ENCODE assay signal across 27 cellular contexts in the genomic region with DNA sequence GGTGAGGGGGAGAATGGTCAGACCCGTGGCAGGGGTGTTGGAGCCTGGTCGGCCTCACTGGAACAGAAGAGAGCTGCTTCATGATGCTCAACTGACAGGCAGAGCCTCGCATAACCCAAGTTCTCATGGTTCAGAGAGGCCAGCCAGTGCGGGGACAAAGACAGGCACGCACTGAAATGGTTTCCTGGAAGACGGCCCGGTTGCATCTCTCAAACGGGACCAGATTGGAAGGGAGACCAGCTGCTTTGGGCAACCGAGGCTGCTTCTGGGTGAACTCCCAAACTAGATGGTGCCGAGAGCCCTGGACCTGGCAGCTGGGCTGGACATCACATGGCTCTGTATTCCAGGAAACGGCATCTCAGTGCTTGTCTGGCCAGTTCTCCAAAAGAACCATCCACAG.
"Had no signal": no experiment of that assay in that cellular context is flagged by ENCODE, and none has a peak within 500 bp of the region (broad histone marks: within the 10 kb centered on the region; RNA-seq: fewer than 3 reads in every experiment).

No MANE protein-coding gene starts in this region.

- H3K36me3 Mint-ChIP-seq: activated naive CD8-positive, alpha-beta T cell; immature natural killer cell; mesothelial cell of epicardium; stimulated activated memory B cell treated with anti-CD40 and anti-IgM and Interleukin-4, amounts not matched to agents 10 μg/mL and 1 μg/mL and 100 μg/mL, for 72 hours had no signal

- H3K9me3 Mint-ChIP-seq: activated CD4-positive, alpha-beta memory T cell treated with anti-CD3 and anti-CD28 coated beads, Interleukin-2, amount 10 ng/mL, durations not matched to agents 7 days and 5 days; activated CD4-positive, alpha-beta T cell treated with anti-CD3 and anti-CD28 coated beads, Interleukin-2, amount 10 ng/mL, durations not matched to agents 24 days and 14 days; activated T-cell treated with anti-CD3 and anti-CD28 coated beads, Interleukin-2, amount 50 U/mL, for 4 hours; activated T-helper 17 cell treated with anti-CD3 and anti-CD28 coated beads, Interleukin-2, amount 50 U/mL, for 72 hours; immature natural killer cell; mesothelial cell of epicardium; nephron; stimulated activated memory B cell treated with anti-CD40 and anti-IgM and Interleukin-4, amounts not matched to agents 10 μg/mL and 1 μg/mL and 100 μg/mL, for 72 hours; stimulated activated naive CD8-positive, alpha-beta T cell treated with anti-CD3 and anti-CD28 coated beads, Interleukin-15, amount 100 ng/mL, for 72 hours had no signal

- H3K4me3 ChIP-seq: adrenal gland, heart left ventricle, upper lobe of left lung, vagina had no signal

- H3K4me1 ChIP-seq: adrenal gland, heart left ventricle, upper lobe of left lung, vagina had no signal

- H3K27me3 Mint-ChIP-seq: brain had no signal

- H3K36me3 ChIP-seq: adrenal gland, heart left ventricle, neutrophil, upper lobe of left lung, vagina had no signal

- ATAC-seq: activated T-cell treated with anti-CD3 and anti-CD28 coated beads, Interleukin-2, amount 50 U/mL, for 4 hours; activated T-helper 17 cell treated with anti-CD3 and anti-CD28 coated beads, Interleukin-2, amount 50 U/mL, for 72 hours; heart left ventricle; left colon; sciatic nerve; stimulated activated memory B cell treated with anti-CD40 and anti-IgM and Interleukin-4, amounts not matched to agents 10 μg/mL and 1 μg/mL and 100 μg/mL, for 72 hours; stimulated activated naive CD8-positive, alpha-beta T cell treated with anti-CD3 and anti-CD28 coated beads, Interleukin-15, amount 100 ng/mL, for 72 hours had no signal

- H3K4me1 Mint-ChIP-seq: activated CD4-positive, alpha-beta memory T cell treated with anti-CD3 and anti-CD28 coated beads, Interleukin-2, amount 10 ng/mL, durations not matched to agents 7 days and 5 days; activated CD4-positive, alpha-beta T cell treated with anti-CD3 and anti-CD28 coated beads, Interleukin-2, amount 10 ng/mL, durations not matched to agents 24 days and 14 days; activated T-helper 17 cell treated with anti-CD3 and anti-CD28 coated beads, Interleukin-2, amount 50 U/mL, for 72 hours; brain; immature natural killer cell; mesothelial cell of epicardium; stimulated activated memory B cell treated with anti-CD40 and anti-IgM and Interleukin-4, amounts not matched to agents 10 μg/mL and 1 μg/mL and 100 μg/mL, for 72 hours; stimulated activated naive CD8-positive, alpha-beta T cell treated with anti-CD3 and anti-CD28 coated beads, Interleukin-15, amount 100 ng/mL, for 72 hours had no signal

- DNase-seq: activated CD4-positive, alpha-beta memory T cell treated with anti-CD3 and anti-CD28 coated beads, Interleukin-2, amount 10 ng/mL, durations not matched to agents 7 days and 5 days; activated CD4-positive, alpha-beta T cell treated with anti-CD3 and anti-CD28 coated beads, Interleukin-2, amount 10 ng/mL, durations not matched to agents 24 days and 14 days; activated CD8-positive, alpha-beta memory T cell treated with anti-CD3 and anti-CD28 coated beads, Interleukin-2, amount 50 U/mL, for 48 hours; activated T-cell treated with anti-CD3 and anti-CD28 coated beads, Interleukin-2, amount 50 U/mL, for 4 hours; adrenal gland; cortex of kidney; heart left ventricle; immature natural killer cell; kidney; left colon; mammary epithelial cell; retina; small intestine; stimulated activated CD4-positive, alpha-beta T cell treated with anti-CD3 and anti-CD28 coated beads, Interleukin-4, amount 100 ng/mL, for 24 hours; stimulated activated naive CD8-positive, alpha-beta T cell treated with anti-CD3 and anti-CD28 coated beads, Interleukin-15, amount 100 ng/mL, for 72 hours; T-helper 2 cell; upper lobe of left lung had no signal

- H3K4me3 Mint-ChIP-seq: activated CD4-positive, alpha-beta memory T cell treated with anti-CD3 and anti-CD28 coated beads, Interleukin-2, amount 10 ng/mL, durations not matched to agents 7 days and 5 days; activated CD4-positive, alpha-beta T cell treated with anti-CD3 and anti-CD28 coated beads, Interleukin-2, amount 10 ng/mL, durations not matched to agents 24 days and 14 days; activated naive CD8-positive, alpha-beta T cell; activated T-cell treated with anti-CD3 and anti-CD28 coated beads, Interleukin-2, amount 50 U/mL, for 4 hours; activated T-helper 17 cell treated with anti-CD3 and anti-CD28 coated beads, Interleukin-2, amount 50 U/mL, for 72 hours; brain; immature natural killer cell; mesothelial cell of epicardium; nephron; stimulated activated memory B cell treated with anti-CD40 and anti-IgM and Interleukin-4, amounts not matched to agents 10 μg/mL and 1 μg/mL and 100 μg/mL, for 72 hours; stimulated activated naive CD8-positive, alpha-beta T cell treated with anti-CD3 and anti-CD28 coated beads, Interleukin-15, amount 100 ng/mL, for 72 hours had no signal

- H3K27ac ChIP-seq: adrenal gland, heart left ventricle, neutrophil, upper lobe of left lung, vagina had no signal

- H3K9me3 ChIP-seq: adrenal gland, heart left ventricle, neutrophil, upper lobe of left lung, vagina had no signal

- H3K27me3 ChIP-seq: adrenal gland, upper lobe of left lung, vagina had no signal

- H3K27ac Mint-ChIP-seq: activated CD4-positive, alpha-beta memory T cell treated with anti-CD3 and anti-CD28 coated beads, Interleukin-2, amount 10 ng/mL, durations not matched to agents 7 days and 5 days; activated CD4-positive, alpha-beta T cell treated with anti-CD3 and anti-CD28 coated beads, Interleukin-2, amount 10 ng/mL, durations not matched to agents 24 days and 14 days; activated naive CD8-positive, alpha-beta T cell; activated T-helper 17 cell treated with anti-CD3 and anti-CD28 coated beads, Interleukin-2, amount 50 U/mL, for 72 hours; immature natural killer cell; mesothelial cell of epicardium; nephron; progenitor cell of endocrine pancreas; stimulated activated memory B cell treated with anti-CD40 and anti-IgM and Interleukin-4, amounts not matched to agents 10 μg/mL and 1 μg/mL and 100 μg/mL, for 72 hours had no signal
